In genomic region chr4:87391783-87392054, GRCh38 we compare ENCODE assay signal across 8 cellular contexts.
DNase-seq lines count a peak whose midpoint lies in the region; ATAC-seq lines count a peak whose summit lies in the region.

No MANE protein-coding gene starts in this region.

- H3K27me3 ChIP-seq in HUES48 (ENCODE audit: control insufficient read depth, insufficient read depth, low read length) (no peaks in the 10 kb centered on the region), iPS-18a (ENCODE audit: control insufficient read depth, insufficient read depth, low read length) (peaks cover 12% of the 10 kb centered on the region)

- ATAC-seq in stimulated activated naive CD8-positive, alpha-beta T cell treated with anti-CD3 and anti-CD28 coated beads, Interleukin-15, amount 100 ng/mL, for 72 hours: no peak
- ATAC-seq in HG03439 (IDR thresholded peaks at IDR 0.05; ENCODE audit: unreplicated experiment) (no peak), GM19035 (IDR thresholded peaks at IDR 0.05; ENCODE audit: unreplicated experiment) (no peak), HG02970 (IDR thresholded peaks at IDR 0.05; ENCODE audit: low FRiP score, unreplicated experiment) (no peak)

- H3K9me3 Mint-ChIP-seq in activated naive CD8-positive, alpha-beta T cell (ENCODE audit: low read depth): no peaks in the 10 kb centered on the region
- H3K9me3 Mint-ChIP-seq in stimulated activated naive CD8-positive, alpha-beta T cell treated with anti-CD3 and anti-CD28 coated beads, Interleukin-15, amount 100 ng/mL, for 72 hours: no peaks in the 10 kb centered on the region

- H3K4me1 ChIP-seq in HUES48 (ENCODE audit: control insufficient read depth, insufficient read depth, low read length): no peaks in the 10 kb centered on the region
- H3K4me1 ChIP-seq in iPS-18a (ENCODE audit: control insufficient read depth, low read depth, low read length): peaks cover 4% of the 10 kb centered on the region

- DNase-seq in stimulated activated naive CD8-positive, alpha-beta T cell treated with anti-CD3 and anti-CD28 coated beads, Interleukin-15, amount 100 ng/mL, for 72 hours: no peak
- DNase-seq in NCI-H2029 treated with DMSO at 0.1 percent for 48 hours (lab: John Stamatoyannopoulos, UW): no peak

- no peaks in the 10 kb centered on the region for H3K27me3 Mint-ChIP-seq in activated naive CD8-positive, alpha-beta T cell
- no peaks in the 10 kb centered on the region for H3K27me3 Mint-ChIP-seq in stimulated activated naive CD8-positive, alpha-beta T cell treated with anti-CD3 and anti-CD28 coated beads, Interleukin-15, amount 100 ng/mL, for 72 hours

- no peak overlapping the region for H3K27ac ChIP-seq in HUES48 (ENCODE audit: low read depth, low read length)
- H3K27ac ChIP-seq in iPS-18a (ENCODE audit: low read length): no peak overlapping the region

- peak overlapping the region; percentile 95 for H3K4me3 Mint-ChIP-seq in activated naive CD8-positive, alpha-beta T cell
- H3K4me3 Mint-ChIP-seq in stimulated activated naive CD8-positive, alpha-beta T cell treated with anti-CD3 and anti-CD28 coated beads, Interleukin-15, amount 100 ng/mL, for 72 hours: peak overlapping the region; percentile 89 to 95

- H3K27ac Mint-ChIP-seq in activated naive CD8-positive, alpha-beta T cell: peak overlapping the region; percentile 93
- H3K27ac Mint-ChIP-seq in stimulated activated naive CD8-positive, alpha-beta T cell treated with anti-CD3 and anti-CD28 coated beads, Interleukin-15, amount 100 ng/mL, for 72 hours: peak overlapping the region; percentile 92 to 95

- H3K36me3 Mint-ChIP-seq in activated naive CD8-positive, alpha-beta T cell: peaks cover 2% of the 10 kb centered on the region

- H3K4me3 ChIP-seq in HUES48 (ENCODE audit: low read depth, low read length): peak overlapping the region; percentile 66
- H3K4me3 ChIP-seq in iPS-18a (ENCODE audit: low read length): peak overlapping the region; percentile 85

- H3K4me1 Mint-ChIP-seq in activated naive CD8-positive, alpha-beta T cell (ENCODE audit: low read depth): peaks cover 57% of the 10 kb centered on the region
- H3K4me1 Mint-ChIP-seq in stimulated activated naive CD8-positive, alpha-beta T cell treated with anti-CD3 and anti-CD28 coated beads, Interleukin-15, amount 100 ng/mL, for 72 hours: peaks cover 42% of the 10 kb centered on the region

- no peaks in the 10 kb centered on the region for H3K36me3 ChIP-seq in HUES48 (ENCODE audit: control insufficient read depth, insufficient read depth, low read length)
- no peaks in the 10 kb centered on the region for H3K36me3 ChIP-seq in iPS-18a (ENCODE audit: control insufficient read depth, low read depth, low read length)

- no peaks in the 10 kb centered on the region for H3K9me3 ChIP-seq in HUES48 (ENCODE audit: control insufficient read depth, insufficient read depth, low read length)
- H3K9me3 ChIP-seq in iPS-18a (ENCODE audit: control insufficient read depth, low read depth, low read length): no peaks in the 10 kb centered on the region

- H3K9ac ChIP-seq in HUES48 (ENCODE audit: low read depth, low read length): peak overlapping the region; percentile 60; the same call in 1 of the 2 replicates
- H3K9ac ChIP-seq in iPS-18a (ENCODE audit: low read length): peak overlapping the region; percentile 77
